7 cellular contexts compared by ENCODE assay signal in genomic region chr18:58670561-58671121, GRCh38. TPM values are rescaled to one million over a fixed set of nuclear protein-coding genes. Genes with fewer than 3 reads are reported as not detected.
DNase-seq lines count a peak whose midpoint lies in the region; TF ChIP-seq lines count a peak whose summit lies in the region.

No MANE protein-coding gene starts in this region.

- TF ChIP-seq CTCF in GM12875 (IDR thresholded peaks at IDR 0.05; ENCODE audit: borderline replicate concordance, insufficient read depth, low read depth, low read length), result no peak
- TF ChIP-seq CTCF in MCF 10A (IDR thresholded peaks at IDR 0.05; ENCODE audit: unreplicated experiment), result no peak

- peaks cover 20% of the 10 kb centered on the region for H3K4me1 ChIP-seq in mesodermal cell (ENCODE audit: control insufficient read depth, insufficient read depth, low read length, poor library complexity, severe bottlenecking)

- peak overlapping the region; percentile 90 for H3K27ac ChIP-seq in mesodermal cell (ENCODE audit: low read depth, low read length, severe bottlenecking)

- no peaks in the 10 kb centered on the region for H3K9me3 ChIP-seq in mesodermal cell (ENCODE audit: control insufficient read depth, low read length)

- peak overlapping the region; percentile 59 for H3K4me3 ChIP-seq in GM12875 (ENCODE audit: low read depth, low read length)
- H3K4me3 ChIP-seq in mesodermal cell (ENCODE audit: extremely low read depth, insufficient read depth, low read length, poor library complexity, severe bottlenecking), result peak overlapping the region; percentile 78

- 23 to 26% methylated on average over 24 of the region's 25 CpGs for WGBS in mesodermal cell (ENCODE audit: insufficient coverage in 2 of 2), 2 experiments

- POLR2A ChIA-PET in MCF 10A (lab: Yijun Ruan, JAX), result interaction anchor here (0.7 to 6.0 kb wide), 30 partner anchors 7 to 728 kb away, joined by 3 to 75 read pairs (median 6); no protein-coding TSS in a partner anchor

- H3K36me3 ChIP-seq in mesodermal cell (ENCODE audit: control insufficient read depth, insufficient read depth, low read length), result peaks cover 10% of the 10 kb centered on the region

- TSS peak; percentile 74 for BruUV-seq in MCF 10A (replicated peaks; lab: Mats Ljungman, UMichigan)

- no peaks in the 10 kb centered on the region for H3K27me3 Mint-ChIP-seq in MCF 10A (ENCODE audit: insufficient read depth, unreplicated experiment)

- H3K36me3 Mint-ChIP-seq in MCF 10A (ENCODE audit: insufficient read depth, unreplicated experiment), result peaks cover 6% of the 10 kb centered on the region

- H3K4me3 Mint-ChIP-seq in MCF 10A (ENCODE audit: unreplicated experiment), result peak overlapping the region; percentile 97

- peaks cover 50% of the 10 kb centered on the region for H3K4me1 Mint-ChIP-seq in MCF 10A (ENCODE audit: insufficient read depth, unreplicated experiment)

- no peaks in the 10 kb centered on the region for H3K9me3 Mint-ChIP-seq in MCF 10A (ENCODE audit: unreplicated experiment)

- peak overlapping the region; percentile 31 for H3K27ac Mint-ChIP-seq in MCF 10A (ENCODE audit: low read depth, unreplicated experiment)

- CTCF ChIA-PET in MCF 10A (lab: Yijun Ruan, JAX), result interaction anchor here (0.6 to 3.5 kb wide), 6 partner anchors 9 to 666 kb away, joined by 3 to 19 read pairs (median 4); no protein-coding TSS in a partner anchor

- intact Hi-C loops in MCF 10A (cut with micrococcal nuclease), result loop anchor here (2.0 to 5.0 kb wide), 4 partner anchors 58 to 138 kb away; no protein-coding TSS in a partner anchor

- peak; percentile 47 for DNase-seq in NCI-H2029 treated with DMSO at 0.1 percent for 48 hours (lab: John Stamatoyannopoulos, UW)
- DNase-seq in MCF 10A (ENCODE audit: unreplicated experiment), result peak; percentile 33
- DNase-seq in stimulated activated CD4-positive, alpha-beta T cell treated with anti-CD3 and anti-CD28 coated beads, Interleukin-4, amount 100 ng/mL, for 1 hour, result no peak
- no peak for DNase-seq in dedifferentiated amniotic fluid mesenchymal stem cell (ENCODE audit: extremely low spot score)
- DNase-seq in NCI-H524 treated with DMSO at 0.1 percent for 48 hours (lab: John Stamatoyannopoulos, UW), result no peak

RNA-seq across cellular contexts. Expression of gene MALT1, which starts 0.6 kb away (rescaled TPM):
- 28.5 and 33.0 TPM in 2 replicates for total RNA-seq in MCF 10A (2022)
- polyA plus RNA-seq in mesodermal cell (2013, experiment 1 of 2), result 26.1 TPM
- 32.2 TPM for polyA plus RNA-seq in mesodermal cell (2013, experiment 2 of 2)

RNA-seq across cellular contexts. Expression of gene ALPK2, which starts 41.8 kb away (rescaled TPM):
- 0.16 and 0.37 TPM in 2 replicates for total RNA-seq in MCF 10A (2022)
- 25.8 TPM for polyA plus RNA-seq in mesodermal cell (2013, experiment 1 of 2)
- 28.0 TPM for polyA plus RNA-seq in mesodermal cell (2013, experiment 2 of 2)

Comparison
In these comparisons a context has a peak if more than half of its experiments do, and no peak if none do; other contexts are left out.
1. DNase-seq: peak in NCI-H2029 treated with DMSO at 0.1 percent for 48 hours (single experiment) and MCF 10A (single experiment); none in stimulated activated CD4-positive, alpha-beta T cell treated with anti-CD3 and anti-CD28 coated beads, Interleukin-4, amount 100 ng/mL, for 1 hour (single experiment), dedifferentiated amniotic fluid mesenchymal stem cell (single experiment) and NCI-H524 treated with DMSO at 0.1 percent for 48 hours (single experiment).